16 cellular contexts compared by ENCODE assay signal in genomic region chr2:28163627-28164279, GRCh38.
DNase-seq lines count a peak whose midpoint lies in the region; ATAC-seq and TF ChIP-seq lines count a peak whose summit lies in the region.
"Had no signal": no experiment of that assay in that cellular context is flagged by ENCODE, and none has a peak within 500 bp of the region (broad histone marks: within the 10 kb centered on the region; RNA-seq: fewer than 3 reads in every experiment).

No MANE protein-coding gene starts in this region.

- H2AFZ ChIP-seq in trophoblast cell (ENCODE audit: insufficient read depth, low read length, poor library complexity), result no peak overlapping the region

- TF ChIP-seq POLR2A in heart left ventricle (IDR thresholded peaks at IDR 0.05) (no peak), uterus (IDR thresholded peaks at IDR 0.05) (no peak)

- DNase-seq in heart left ventricle (no peak), cardiac septum (ENCODE audit: low spot score) (no peak), left ventricle myocardium inferior (no peak), trophoblast cell (no peak), uterus (no peak), SK-N-DZ (ENCODE audit: low spot score) (no peak)
- no peak for DNase-seq in NK-92 treated with Interleukin-12 subunit alpha and Interleukin-12 subunit beta, amount 100 ng/mL, for 24 hours (lab: John Stamatoyannopoulos, UW)
- DNase-seq: activated CD8-positive, alpha-beta T cell treated with anti-CD3 and anti-CD28 coated beads, Interleukin-2, amount 10 ng/mL, durations not matched to agents 7 days and 5 days; amygdala; CD8-positive, alpha-beta memory T cell; H9; stimulated activated CD4-positive, alpha-beta T cell treated with anti-CD3 and anti-CD28 coated beads, Interleukin-15, amount 100 ng/mL, for 24 hours; substantia nigra had no signal

- H3K9me3 ChIP-seq in heart left ventricle (no peaks in the 10 kb centered on the region), left ventricle myocardium inferior (replicated peaks) (no peaks in the 10 kb centered on the region), trophoblast cell (ENCODE audit: insufficient read depth, low read depth, low read length) (no peaks in the 10 kb centered on the region), uterus (no peaks in the 10 kb centered on the region)

- no peak overlapping the region for H3K18ac ChIP-seq in trophoblast cell (ENCODE audit: low read length)

- no peak overlapping the region for H3K9ac ChIP-seq in trophoblast cell (ENCODE audit: low read length)

- ATAC-seq in heart left ventricle, result peak in 2 of 4 donors; percentile 11 to 15
- ATAC-seq in GM21367 (IDR thresholded peaks at IDR 0.05; ENCODE audit: unreplicated experiment), result no peak
- ATAC-seq: activated CD8-positive, alpha-beta T cell treated with anti-CD3 and anti-CD28 coated beads, Interleukin-2, amount 10 ng/mL, durations not matched to agents 7 days and 5 days; K562 had no signal

- peak overlapping the region; percentile 33 to 87 (median 69) for H3K27ac ChIP-seq in heart left ventricle
- H3K27ac ChIP-seq in left ventricle myocardium inferior (replicated peaks), result peak overlapping the region; percentile 82
- H3K27ac ChIP-seq in trophoblast cell (ENCODE audit: low read depth, low read length), result no peak overlapping the region
- H3K27ac ChIP-seq in uterus, result peak overlapping the region; percentile 36 to 62

- H3K4me1 ChIP-seq in heart left ventricle (peaks cover 2 to 57% (median 29%) of the 10 kb centered on the region in 12 donors), left ventricle myocardium inferior (peaks cover 52% of the 10 kb centered on the region), trophoblast cell (ENCODE audit: control insufficient read depth in 1 of 2, insufficient read depth in 2 of 2, low read length in 2 of 2) (peaks cover 12 to 18% of the 10 kb centered on the region in 2 experiments), uterus (peaks cover 0 to 3% of the 10 kb centered on the region in 2 donors)

- TF ChIP-seq CTCF in heart left ventricle (IDR thresholded peaks at IDR 0.05) (no peak), left ventricle myocardium inferior (IDR thresholded peaks at IDR 0.05; ENCODE audit: borderline replicate concordance) (no peak), uterus (IDR thresholded peaks at IDR 0.05) (no peak)

- no peak overlapping the region for H2BK120ac ChIP-seq in trophoblast cell (ENCODE audit: insufficient read depth, low read length, poor library complexity)

- H3K14ac ChIP-seq in trophoblast cell (ENCODE audit: low read length), result no peak overlapping the region

- no peak overlapping the region for H4K91ac ChIP-seq in trophoblast cell (ENCODE audit: low read depth, low read length)

- peak overlapping the region; percentile 12 for H4K8ac ChIP-seq in trophoblast cell (ENCODE audit: low read depth, low read length)

- no peak overlapping the region for H3K23ac ChIP-seq in trophoblast cell (ENCODE audit: low read length)

- peaks cover 15% of the 10 kb centered on the region for H3K79me1 ChIP-seq in trophoblast cell (ENCODE audit: low read length)

- H3K27me3 ChIP-seq in heart left ventricle (no peaks in the 10 kb centered on the region), left ventricle myocardium inferior (ENCODE audit: low read depth) (no peaks in the 10 kb centered on the region), trophoblast cell (ENCODE audit: insufficient read depth, low read length) (no peaks in the 10 kb centered on the region), uterus (no peaks in the 10 kb centered on the region)

- H3K36me3 ChIP-seq in heart left ventricle (no peaks in the 10 kb centered on the region), left ventricle myocardium inferior (no peaks in the 10 kb centered on the region), trophoblast cell (ENCODE audit: control insufficient read depth in 1 of 2, insufficient read depth in 2 of 2, low read length in 2 of 2) (no peaks in the 10 kb centered on the region), uterus (no peaks in the 10 kb centered on the region)
- H3K36me3 ChIP-seq: WERI-Rb-1 had no signal

- 81 to 85% (median 82%) methylated on average over 6 of the region's 6 CpGs for WGBS in heart left ventricle, 4 donors
- no CpG with 5 or more reads among the region's 6 CpGs for WGBS in trophoblast cell (ENCODE audit: extremely low coverage, insufficient coverage, insufficient read length)

- no peaks in the 10 kb centered on the region for H3K79me2 ChIP-seq in trophoblast cell (ENCODE audit: control insufficient read depth, insufficient read depth, low read length, poor library complexity)

- H2AK5ac ChIP-seq in trophoblast cell (ENCODE audit: low read length), result no peak overlapping the region

- intact Hi-C loops in heart left ventricle (cut with DNase I), result loop anchor here in 5 of 10 donors (2.0 to 10.0 kb wide), 5 partner anchors 54 to 234 kb away; partner anchors contain the start of gene FOSL2 (in 3 of the 5)
- intact Hi-C loops in cardiac septum (cut with DNase I), result loop anchor here (5.0 kb wide), 1 partner anchor 229 kb away; the partner anchor contains the start of gene FOSL2
- intact Hi-C loops in left ventricle myocardium inferior (cut with micrococcal nuclease), result loop anchor here (10.0 kb wide), 1 partner anchor 51 kb away; no protein-coding TSS in a partner anchor
- intact Hi-C loops in uterus (cut with DNase I; ENCODE audit: low total_unique reads), result no loop called here

- no peak overlapping the region for H4K12ac ChIP-seq in trophoblast cell (ENCODE audit: low read depth, low read length)

- H3K4ac ChIP-seq in trophoblast cell (ENCODE audit: low read depth, low read length), result no peak overlapping the region

- peak overlapping the region; percentile 51 for H2BK12ac ChIP-seq in trophoblast cell (ENCODE audit: low read length)

- no peak overlapping the region for H2BK5ac ChIP-seq in trophoblast cell (ENCODE audit: low read depth, low read length, poor library complexity)

- H3K4me3 ChIP-seq in heart left ventricle (no peak overlapping the region), left ventricle myocardium inferior (no peak overlapping the region), trophoblast cell (ENCODE audit: low read depth, low read length) (no peak overlapping the region), uterus (no peak overlapping the region)
- H3K4me3 ChIP-seq: K562 had no signal

- H3K4me2 ChIP-seq in trophoblast cell (ENCODE audit: low read length), result no peak overlapping the region
